In genomic region chr6:24738732-24739131, GRCh38 we compare ENCODE assay signal across 20 cellular contexts. TPM values are rescaled to one million over a fixed set of nuclear protein-coding genes. Genes with fewer than 3 reads are reported as not detected.
"Had no signal": no experiment of that assay in that cellular context is flagged by ENCODE, and none has a peak within 500 bp of the region (broad histone marks: within the 10 kb centered on the region; RNA-seq: fewer than 3 reads in every experiment).

No MANE protein-coding gene starts in this region.

- H3K4me3 Mint-ChIP-seq: activated CD4-positive, alpha-beta memory T cell treated with anti-CD3 and anti-CD28 coated beads, Interleukin-2, amount 10 ng/mL, durations not matched to agents 7 days and 5 days; activated CD4-positive, alpha-beta T cell treated with anti-CD3 and anti-CD28 coated beads for 36 hours; activated naive CD8-positive, alpha-beta T cell treated with anti-CD3 and anti-CD28 coated beads, Interleukin-2, amount 10 ng/mL, durations not matched to agents 7 days and 5 days; neural crest cell; stimulated activated naive CD8-positive, alpha-beta T cell treated with anti-CD3 and anti-CD28 coated beads, Interleukin-15, amount 100 ng/mL, for 72 hours had no signal

- ATAC-seq: activated CD4-positive, alpha-beta T cell treated with anti-CD3 and anti-CD28 coated beads for 36 hours; stimulated activated naive CD8-positive, alpha-beta T cell treated with anti-CD3 and anti-CD28 coated beads, Interleukin-15, amount 100 ng/mL, for 72 hours had no signal

- H3K79me2 ChIP-seq: hepatocyte had no signal

- H3K4me2 ChIP-seq: hepatocyte had no signal

- H3K27ac ChIP-seq: colonic mucosa, hepatocyte, right atrium auricular region, skin epidermis, WERI-Rb-1 had no signal

- H3K9me3 Mint-ChIP-seq: activated CD4-positive, alpha-beta memory T cell treated with anti-CD3 and anti-CD28 coated beads, Interleukin-2, amount 10 ng/mL, durations not matched to agents 7 days and 5 days; neural crest cell had no signal

- H2AFZ ChIP-seq: hepatocyte had no signal

- DNase-seq: activated CD4-positive, alpha-beta memory T cell treated with anti-CD3 and anti-CD28 coated beads, Interleukin-2, amount 10 ng/mL, durations not matched to agents 7 days and 5 days; activated CD4-positive, alpha-beta T cell treated with anti-CD3 and anti-CD28 coated beads for 36 hours; activated CD8-positive, alpha-beta memory T cell treated with anti-CD3 and anti-CD28 coated beads, Interleukin-2, amount 50 U/mL, for 4 hours; activated naive CD8-positive, alpha-beta T cell treated with anti-CD3 and anti-CD28 coated beads, Interleukin-2, amount 10 ng/mL, durations not matched to agents 7 days and 5 days; anterior cingulate cortex; caudate nucleus; colonic mucosa; effector memory CD4-positive, alpha-beta T cell; stimulated activated CD4-positive, alpha-beta T cell treated with anti-CD3 and anti-CD28 coated beads, Interleukin-4, amount 100 ng/mL, for 4 hours; stimulated activated naive CD8-positive, alpha-beta T cell treated with anti-CD3 and anti-CD28 coated beads, Interleukin-15, amount 100 ng/mL, for 72 hours; T1000; WERI-Rb-1 had no signal

- H3K27ac Mint-ChIP-seq: activated CD4-positive, alpha-beta memory T cell treated with anti-CD3 and anti-CD28 coated beads, Interleukin-2, amount 10 ng/mL, durations not matched to agents 7 days and 5 days; activated CD4-positive, alpha-beta T cell treated with anti-CD3 and anti-CD28 coated beads for 36 hours; activated naive CD8-positive, alpha-beta T cell treated with anti-CD3 and anti-CD28 coated beads, Interleukin-2, amount 10 ng/mL, durations not matched to agents 7 days and 5 days; stimulated activated naive CD8-positive, alpha-beta T cell treated with anti-CD3 and anti-CD28 coated beads, Interleukin-15, amount 100 ng/mL, for 72 hours had no signal

- H3K9me3 ChIP-seq: colonic mucosa, right atrium auricular region had no signal

- H3K27me3 Mint-ChIP-seq: activated CD4-positive, alpha-beta memory T cell treated with anti-CD3 and anti-CD28 coated beads, Interleukin-2, amount 10 ng/mL, durations not matched to agents 7 days and 5 days had no signal

- H3K4me3 ChIP-seq: colonic mucosa, hepatocyte, right atrium auricular region, skin epidermis had no signal

- H3K4me1 Mint-ChIP-seq: neural crest cell had no signal

- H3K36me3 ChIP-seq: colonic mucosa, right atrium auricular region, WERI-Rb-1 had no signal

- H3K36me3 Mint-ChIP-seq: activated naive CD8-positive, alpha-beta T cell treated with anti-CD3 and anti-CD28 coated beads, Interleukin-2, amount 10 ng/mL, durations not matched to agents 7 days and 5 days had no signal

- H3K4me1 ChIP-seq: colonic mucosa, right atrium auricular region had no signal

- H3K27me3 ChIP-seq: colonic mucosa, hepatocyte, right atrium auricular region had no signal

RNA-seq across cellular contexts. Expression of gene ARMH2, which starts 60.0 kb away (rescaled TPM):
- total RNA-seq: activated CD4-positive, alpha-beta T cell treated with anti-CD3 and anti-CD28 coated beads for 36 hours; colonic mucosa; epithelial cell of proximal tubule; hepatocyte; lower leg skin; myocyte; neural crest cell; right atrium auricular region; urinary bladder had no signal
